7 cellular contexts compared by ENCODE assay signal in genomic region chr13:36395280-36395679, GRCh38. TPM values are rescaled to one million over a fixed set of nuclear protein-coding genes. Genes with fewer than 3 reads are reported as not detected.
DNase-seq lines count a peak whose midpoint lies in the region; ATAC-seq, FAIRE-seq and TF ChIP-seq lines count a peak whose summit lies in the region.

No MANE protein-coding gene starts in this region.

- no peaks in the 10 kb centered on the region for H3K36me3 ChIP-seq in PC-9 (ENCODE audit: low read depth)

- no peak overlapping the region for H3K4me2 ChIP-seq in PC-9

- POLR2A ChIA-PET in PC-9 (lab: Charles Lee; ENCODE audit: unreplicated experiment), result no interaction called here

- peak; percentile 66 for TF ChIP-seq CTCF in PC-9 (conservative IDR thresholded peaks at IDR 0.05)
- TF ChIP-seq CTCF in fibroblast of mammary gland (conservative IDR thresholded peaks at IDR 0.05; ENCODE audit: control insufficient read depth, insufficient read depth, low read depth, low read length), result peak; percentile 77

- no peak for ATAC-seq in GM19467 (IDR thresholded peaks at IDR 0.05; ENCODE audit: unreplicated experiment)

- DNase-seq in H54 (ENCODE audit: insufficient read length, low spot score), result peak; percentile 3
- peak in 1 of 2 experiments; percentile 47 for DNase-seq in PC-9
- peak; percentile 79 for DNase-seq in fibroblast of mammary gland (ENCODE audit: low read depth)
- DNase-seq in skeletal muscle cell (ENCODE audit: low read depth), result peak; percentile 40
- DNase-seq in activated CD4-positive, alpha-beta T cell treated with anti-CD3 and anti-CD28 coated beads, Interleukin-2, amount 50 U/mL, for 1 hour, result no peak
- no peak for DNase-seq in mucosa of gallbladder (ENCODE audit: low spot score)

- CTCF ChIA-PET in PC-9 (lab: Charles Lee), result interaction anchor here (0.7 kb wide), 1 partner anchor 597 kb away, joined by 3 read pairs; no protein-coding TSS in a partner anchor

- H3F3A ChIP-seq in PC-9 (ENCODE audit: insufficient read depth, low read depth), result no peaks in the 10 kb centered on the region; the same call in 1 of the 2 replicates

- H3K4me3 ChIP-seq in PC-9 (no peak overlapping the region), fibroblast of mammary gland (ENCODE audit: control insufficient read depth, low read depth, low read length) (no peak overlapping the region), skeletal muscle cell (ENCODE audit: low read depth, low read length) (no peak overlapping the region)

- H3K27ac ChIP-seq in PC-9, result no peak overlapping the region

- H3K4me1 ChIP-seq in PC-9 (replicated peaks; ENCODE audit: insufficient read depth), result no peaks in the 10 kb centered on the region

- H3K9me2 ChIP-seq in PC-9 (ENCODE audit: insufficient read depth), result no peaks in the 10 kb centered on the region

- no peaks in the 10 kb centered on the region for H3K27me3 ChIP-seq in PC-9 (ENCODE audit: insufficient read depth, low read depth)

- TF ChIP-seq POLR2A in H54 (IDR thresholded peaks at IDR 0.05; ENCODE audit: low read depth, low read length), result no peak

- no peak for FAIRE-seq in H54 (lab: Jason Lieb, UNC)

- H2AFZ ChIP-seq in PC-9, result no peak overlapping the region

- no peaks in the 10 kb centered on the region for H4K20me1 ChIP-seq in PC-9 (ENCODE audit: insufficient read depth)

- intact Hi-C loops in PC-9 (cut with micrococcal nuclease; ENCODE audit: unreplicated experiment), result no loop called here

- no peaks in the 10 kb centered on the region for H3K79me2 ChIP-seq in PC-9 (ENCODE audit: low read depth)

- no TSS peak for BruUV-seq in PC-9 (replicated peaks; lab: Mats Ljungman, UMichigan)

- H3K9me3 ChIP-seq in PC-9 (ENCODE audit: insufficient read depth, low read depth), result 0 out of 2 replicates have a peak, but pooled peaks cover 7% of the 10 kb centered on the region

RNA-seq across cellular contexts. Expression of gene CCNA1, which starts 37.0 kb away (rescaled TPM):
- not detected in 2 replicates for total RNA-seq in PC-9 (2021)
- 5.6 TPM for total RNA-seq in mucosa of gallbladder

RNA-seq across cellular contexts. Expression of gene SPART, which starts 49.1 kb away (rescaled TPM):
- total RNA-seq in PC-9 (2021) (36.2 and 51.4 TPM in 2 replicates), mucosa of gallbladder (86.1 TPM)

Comparison
In these comparisons a context has a peak if more than half of its experiments do, and no peak if none do; other contexts are left out.
1. DNase-seq: peak in H54 (single experiment), fibroblast of mammary gland (single experiment) and skeletal muscle cell (single experiment); none in activated CD4-positive, alpha-beta T cell treated with anti-CD3 and anti-CD28 coated beads, Interleukin-2, amount 50 U/mL, for 1 hour (single experiment) and mucosa of gallbladder (single experiment).